In genomic region chr1:120388597-120389126, GRCh38 we compare ENCODE assay signal across 8 cellular contexts. TPM values are rescaled to one million over a fixed set of nuclear protein-coding genes. Genes with fewer than 3 reads are reported as not detected.
DNase-seq lines count a peak whose midpoint lies in the region; ATAC-seq and TF ChIP-seq lines count a peak whose summit lies in the region.
"Not testable (repeated sequence)": the region's sequence is repeated elsewhere in the genome, so short reads cannot be mapped to it uniquely, and the experiment has no call there.

No MANE protein-coding gene starts in this region.

- not testable (repeated sequence) for H3K27ac Mint-ChIP-seq in GM23338; activated T-helper 2 cell treated with anti-CD3 and anti-CD28 coated beads, Interferon-gamma antibody, Interleukin-2, Interleukin-4, amounts not matched to agents 10 μg/mL and 5 μg/mL and 100 μg/mL, durations not matched to agents 14 hours and 24 hours and 36 hours; immature natural killer cell; progenitor cell of endocrine pancreas

- H3K4me3 ChIP-seq in AG04450 (ENCODE audit: low read depth, low read length); GM23338: not testable (repeated sequence)
- H3K4me3 ChIP-seq in SJCRH30 = peak overlapping the region; percentile 34

- POLR2A ChIA-PET in AG04450 (lab: Yijun Ruan, JAX) = not testable (repeated sequence)

- H4K20me1 ChIP-seq in GM23338 (replicated peaks; ENCODE audit: insufficient read depth) = not testable (repeated sequence)

- not testable (repeated sequence) for ATAC-seq in GM23338

- not testable (repeated sequence) for H3K9me3 ChIP-seq in AG04450 (ENCODE audit: control insufficient read depth, insufficient read depth, low read length); SJCRH30 (replicated peaks)

- TF ChIP-seq CTCF in AG04450 (IDR thresholded peaks at IDR 0.05; ENCODE audit: low read depth, low read length) (peak; percentile 14; the same call in 1 of the 2 replicates), GM23338 (conservative IDR thresholded peaks at IDR 0.05; ENCODE audit: low read depth in 2 of 2) (peak in 1 of 2 experiments; percentile 43; a peak in 2 of 4 replicates), progenitor cell of endocrine pancreas (IDR thresholded peaks at IDR 0.05; ENCODE audit: unreplicated experiment) (peak; percentile 20)

- not testable (repeated sequence) for H3K79me2 ChIP-seq in GM23338 (replicated peaks; ENCODE audit: insufficient read depth)

- H3K4me3 Mint-ChIP-seq in GM23338; activated T-helper 2 cell treated with anti-CD3 and anti-CD28 coated beads, Interferon-gamma antibody, Interleukin-2, Interleukin-4, amounts not matched to agents 10 μg/mL and 5 μg/mL and 100 μg/mL, durations not matched to agents 14 hours and 24 hours and 36 hours (ENCODE audit: low read depth); progenitor cell of endocrine pancreas (ENCODE audit: low read depth): not testable (repeated sequence)
- H3K4me3 Mint-ChIP-seq in immature natural killer cell = peak overlapping the region in 2 of 5 donors; percentile 31 to 46

- H3K36me3 Mint-ChIP-seq in GM23338 (ENCODE audit: low read depth); activated T-helper 2 cell treated with anti-CD3 and anti-CD28 coated beads, Interferon-gamma antibody, Interleukin-2, Interleukin-4, amounts not matched to agents 10 μg/mL and 5 μg/mL and 100 μg/mL, durations not matched to agents 14 hours and 24 hours and 36 hours (ENCODE audit: low read depth); immature natural killer cell; progenitor cell of endocrine pancreas (ENCODE audit: insufficient read depth): not testable (repeated sequence)

- not testable (repeated sequence) for H3K4me2 ChIP-seq in GM23338

- peak; percentile 27 for DNase-seq in AG04450 (ENCODE audit: low read depth, low spot score)
- DNase-seq in GM23338 (ENCODE audit: low spot score) = peak; percentile 59
- DNase-seq in NCI-H2081 (lab: John Stamatoyannopoulos, UW) = peak; percentile 4 to 56
- peak; percentile 59 to 60 for DNase-seq in SJCRH30
- peak; percentile 12 for DNase-seq in activated T-helper 2 cell treated with anti-CD3 and anti-CD28 coated beads, Interferon-gamma antibody, Interleukin-2, Interleukin-4, amounts not matched to agents 10 μg/mL and 5 μg/mL and 100 μg/mL, durations not matched to agents 14 hours and 24 hours and 36 hours (ENCODE audit: low spot score)
- DNase-seq in effector CD4-positive, alpha-beta T cell = peak; percentile 3
- peak; percentile 29 to 49 (median 33) for DNase-seq in immature natural killer cell
- DNase-seq in progenitor cell of endocrine pancreas (ENCODE audit: low spot score, unreplicated experiment) = not testable (repeated sequence)

- H3K36me3 ChIP-seq in GM23338 (ENCODE audit: insufficient read depth); SJCRH30: not testable (repeated sequence)

- H3K9me3 Mint-ChIP-seq in GM23338; activated T-helper 2 cell treated with anti-CD3 and anti-CD28 coated beads, Interferon-gamma antibody, Interleukin-2, Interleukin-4, amounts not matched to agents 10 μg/mL and 5 μg/mL and 100 μg/mL, durations not matched to agents 14 hours and 24 hours and 36 hours; immature natural killer cell; progenitor cell of endocrine pancreas (ENCODE audit: low read depth): not testable (repeated sequence)

- H3K4me1 Mint-ChIP-seq in GM23338; activated T-helper 2 cell treated with anti-CD3 and anti-CD28 coated beads, Interferon-gamma antibody, Interleukin-2, Interleukin-4, amounts not matched to agents 10 μg/mL and 5 μg/mL and 100 μg/mL, durations not matched to agents 14 hours and 24 hours and 36 hours (ENCODE audit: low read depth); immature natural killer cell; progenitor cell of endocrine pancreas (ENCODE audit: low read depth): not testable (repeated sequence)

- not testable (repeated sequence) for H2AFZ ChIP-seq in GM23338

- H3K27me3 Mint-ChIP-seq in GM23338 (ENCODE audit: insufficient read depth, low read depth, poor library complexity); activated T-helper 2 cell treated with anti-CD3 and anti-CD28 coated beads, Interferon-gamma antibody, Interleukin-2, Interleukin-4, amounts not matched to agents 10 μg/mL and 5 μg/mL and 100 μg/mL, durations not matched to agents 14 hours and 24 hours and 36 hours (ENCODE audit: low read depth); immature natural killer cell (ENCODE audit: low read depth in 3 of 3); progenitor cell of endocrine pancreas: not testable (repeated sequence)

- not testable (repeated sequence) for H3K4me1 ChIP-seq in GM23338 (ENCODE audit: insufficient read depth); SJCRH30

- intact Hi-C loops in activated T-helper 2 cell treated with anti-CD3 and anti-CD28 coated beads, Interferon-gamma antibody, Interleukin-2, Interleukin-4, amounts not matched to agents 10 μg/mL and 5 μg/mL and 100 μg/mL, durations not matched to agents 14 hours and 24 hours and 36 hours (cut with micrococcal nuclease) = not testable (repeated sequence)

- not testable (repeated sequence) for H3K27ac ChIP-seq in AG04450 (ENCODE audit: low read depth, low read length); GM23338 (ENCODE audit: low read depth); SJCRH30

- H3K9me2 ChIP-seq in GM23338 (ENCODE audit: insufficient read depth) = not testable (repeated sequence)

- not testable (repeated sequence) for H3F3A ChIP-seq in GM23338 (replicated peaks; ENCODE audit: low read depth)

- CTCF ChIA-PET in AG04450 (lab: Charles Lee) = not testable (repeated sequence)

- H3K27me3 ChIP-seq in AG04450 (ENCODE audit: control insufficient read depth, insufficient read depth, low read length); GM23338 (ENCODE audit: insufficient read depth); SJCRH30: not testable (repeated sequence)

RNA-seq across cellular contexts. Expression of gene NBPF8, which starts 26.2 kb away (rescaled TPM):
- polyA plus RNA-seq in AG04450 (2011; rRNA removed) = 25.4 and 30.1 TPM in 2 replicates
- polyA minus RNA-seq in AG04450 (2011; rRNA and poly(A)+ RNA removed) = 9.4 and 13.6 TPM in 2 replicates
- total RNA-seq in GM23338 (2014; rRNA removed; shearing (Covaris generic)) = 1.8 and 2.5 TPM in 2 replicates
- polyA plus RNA-seq in GM23338 (2016; fragmentation: Nextera tagmentation; extraction: Ambion mirVana) = 0.97 and 0.99 TPM in 2 replicates
- 7.4 and 9.2 TPM in 2 replicates for total RNA-seq in SJCRH30 (2014; rRNA removed; shearing (Covaris generic))
- total RNA-seq in activated T-helper 2 cell treated with anti-CD3 and anti-CD28 coated beads, Interferon-gamma antibody, Interleukin-2, Interleukin-4, amounts not matched to agents 10 μg/mL and 5 μg/mL and 100 μg/mL, durations not matched to agents 14 hours and 24 hours and 36 hours = 14.3 and 15.3 TPM in 2 replicates
- polyA plus RNA-seq in immature natural killer cell = 1 to 10 TPM in 2 of 3 donors, under 1 TPM in 1; 0.49 to 1.1 (median 1.0) TPM
- 16.6 and 19.6 TPM in 2 replicates for total RNA-seq in progenitor cell of endocrine pancreas
